Comparison of ENCODE assay signal across 20 cellular contexts in genomic region chr17:48338720-48339119, GRCh38.
DNase-seq lines count a peak whose midpoint lies in the region; ATAC-seq, FAIRE-seq and TF ChIP-seq lines count a peak whose summit lies in the region.
"Had no signal": no experiment of that assay in that cellular context is flagged by ENCODE, and none has a peak within 500 bp of the region (broad histone marks: within the 10 kb centered on the region; RNA-seq: fewer than 3 reads in every experiment).

No MANE protein-coding gene starts in this region.

- TF ChIP-seq CTCF in A549 (IDR thresholded peaks at IDR 0.05): no peak
- TF ChIP-seq CTCF in HEK293 (tag by site-specific recombination; IDR thresholded peaks at IDR 0.05): no peak
- TF ChIP-seq CTCF in Panc1 (IDR thresholded peaks at IDR 0.05): no peak
- TF ChIP-seq CTCF in mesothelial cell of epicardium (IDR thresholded peaks at IDR 0.05; ENCODE audit: unreplicated experiment): no peak
- TF ChIP-seq CTCF in stomach (IDR thresholded peaks at IDR 0.05): no peak

- H3K36me3 ChIP-seq in HEK293 (ENCODE audit: control insufficient read depth in 2 of 2, insufficient read depth in 1 of 2, low read length in 2 of 2) (no peaks in the 10 kb centered on the region), Panc1 (ENCODE audit: control insufficient read depth, insufficient read depth, low read length) (no peaks in the 10 kb centered on the region), stomach (no peaks in the 10 kb centered on the region)
- H3K36me3 ChIP-seq: BLaER1 treated with 17β-estradiol and CSF1 and Interleukin-3, amounts not matched to agents 10 nM and 100 nM had no signal

- peaks cover 4% of the 10 kb centered on the region; the same call in 2 of the 3 replicates for H3K4me1 ChIP-seq in A549
- H3K4me1 ChIP-seq in HEK293 (ENCODE audit: control insufficient read depth, insufficient read depth, low read length): peaks cover 12% of the 10 kb centered on the region; the same call in 1 of the 2 replicates
- H3K4me1 ChIP-seq in Panc1 (ENCODE audit: control insufficient read depth, insufficient read depth, low read length): peaks cover 6% of the 10 kb centered on the region; the same call in 1 of the 2 replicates
- H3K4me1 ChIP-seq in stomach: no peaks in the 10 kb centered on the region
- H3K4me1 ChIP-seq: BLaER1 treated with 17β-estradiol and CSF1 and Interleukin-3, amounts not matched to agents 10 nM and 100 nM; Caco-2 had no signal

- POLR2A ChIA-PET in A549 (lab: Yijun Ruan, JAX): no interaction called here
- POLR2A ChIA-PET in HEK293 (lab: Yijun Ruan, JAX): no interaction called here
- POLR2A ChIA-PET in Panc1 (lab: Charles Lee): no interaction called here
- POLR2A ChIA-PET in activated CD4-positive, alpha-beta T cell treated with anti-CD3 and anti-CD28 coated beads for 36 hours (lab: Charles Lee): no interaction called here

- 39% methylated on average over 2 of the region's 2 CpGs for WGBS in A549 (ENCODE audit: missing lambda C conversion rate)
- WGBS in stomach, 5 donors: 49 to 60% (median 52%) methylated on average over 2 of the region's 2 CpGs

- no peak overlapping the region for H3K4me3 Mint-ChIP-seq in mesothelial cell of epicardium
- no peak overlapping the region for H3K4me3 Mint-ChIP-seq in activated CD4-positive, alpha-beta T cell treated with anti-CD3 and anti-CD28 coated beads for 36 hours
- H3K4me3 Mint-ChIP-seq: B cell, IgD-negative memory B cell had no signal

- no peaks in the 10 kb centered on the region for H3K9me3 ChIP-seq in A549
- no peaks in the 10 kb centered on the region for H3K9me3 ChIP-seq in HEK293 (ENCODE audit: control insufficient read depth, insufficient read depth, low read depth, low read length)
- no peaks in the 10 kb centered on the region for H3K9me3 ChIP-seq in Panc1 (ENCODE audit: control insufficient read depth, insufficient read depth, low read depth, low read length)
- H3K9me3 ChIP-seq in stomach: no peaks in the 10 kb centered on the region
- H3K9me3 ChIP-seq: BLaER1 treated with 17β-estradiol and CSF1 and Interleukin-3, amounts not matched to agents 10 nM and 100 nM; Caco-2 had no signal

- peak; percentile 28 for FAIRE-seq in A549 (lab: Jason Lieb, UNC)
- FAIRE-seq: D721Med, GM12892, HepG2 had no signal

- intact Hi-C loops in Panc1 (cut with micrococcal nuclease; ENCODE audit: unreplicated experiment): loop anchor here (10.0 kb wide), 1 partner anchor 116 kb away; no protein-coding TSS in a partner anchor
- intact Hi-C loops in activated CD4-positive, alpha-beta T cell treated with anti-CD3 and anti-CD28 coated beads for 36 hours (cut with DNase I, micrococcal nuclease): loop anchor here in 1 of 2 experiments (5.0 to 10.0 kb wide), 2 partner anchors 119 to 314 kb away; no protein-coding TSS in a partner anchor
- intact Hi-C loops in stomach (cut with DNase I; ENCODE audit: low total_unique reads): loop anchor here (10.0 kb wide), 1 partner anchor 286 kb away; the partner anchor contains the start of gene HOXB9

- TF ChIP-seq RAD21 in A549 (conservative IDR thresholded peaks at IDR 0.05 in 1 of 2, IDR thresholded peaks at IDR 0.05 in 1 of 2): no peak

- DNase-seq in A549 (ENCODE audit: low read depth in 1 of 2, low spot score in 1 of 2) (no peak), Panc1 (ENCODE audit: low read depth, low spot score) (no peak), mesothelial cell of epicardium (ENCODE audit: low spot score in 2 of 2, unreplicated experiment in 2 of 2) (no peak), stomach (no peak)
- no peak for DNase-seq in activated CD4-positive, alpha-beta T cell treated with anti-CD3 and anti-CD28 coated beads for 36 hours
- DNase-seq in activated CD8-positive, alpha-beta memory T cell treated with anti-CD3 and anti-CD28 coated beads, Interleukin-2, amount 50 U/mL, for 48 hours: no peak
- DNase-seq: 8988T; Caco-2; CD4-positive, CD25-positive, alpha-beta regulatory T cell; GDM1; GM23248; H7 had no signal

- no peak overlapping the region for H3K4me3 ChIP-seq in A549
- no peak overlapping the region for H3K4me3 ChIP-seq in HEK293 (ENCODE audit: low read depth, low read length)
- no peak overlapping the region for H3K4me3 ChIP-seq in Panc1 (ENCODE audit: low read depth in 2 of 2, low read length in 2 of 2)
- no peak overlapping the region for H3K4me3 ChIP-seq in stomach
- H3K4me3 ChIP-seq: BLaER1 treated with 17β-estradiol and CSF1 and Interleukin-3, amounts not matched to agents 10 nM and 100 nM; GM23248 had no signal

- no peaks in the 10 kb centered on the region for H3K9me3 Mint-ChIP-seq in mesothelial cell of epicardium
- H3K9me3 Mint-ChIP-seq in activated CD4-positive, alpha-beta T cell treated with anti-CD3 and anti-CD28 coated beads for 36 hours (ENCODE audit: low read depth): no peaks in the 10 kb centered on the region
- H3K9me3 Mint-ChIP-seq: CD4-positive, CD25-positive, alpha-beta regulatory T cell; IgD-negative memory B cell had no signal

- no peaks in the 10 kb centered on the region for H3K36me3 Mint-ChIP-seq in mesothelial cell of epicardium
- H3K36me3 Mint-ChIP-seq in activated CD4-positive, alpha-beta T cell treated with anti-CD3 and anti-CD28 coated beads for 36 hours (ENCODE audit: low read depth): peaks cover 8% of the 10 kb centered on the region
- H3K36me3 Mint-ChIP-seq: IgD-negative memory B cell had no signal

- H3K27ac ChIP-seq in A549 (no peak overlapping the region), HEK293 (ENCODE audit: extremely low read depth, low read depth, low read length) (no peak overlapping the region), Panc1 (ENCODE audit: low read length) (peak overlapping the region; percentile 29; the same call in 1 of the 2 replicates), stomach (no peak overlapping the region)
- H3K27ac ChIP-seq: BLaER1 treated with 17β-estradiol and CSF1 and Interleukin-3, amounts not matched to agents 10 nM and 100 nM; GM23248 had no signal

- TF ChIP-seq POLR2A in A549 (IDR thresholded peaks at IDR 0.05; ENCODE audit: low read length) (no peak), stomach (IDR thresholded peaks at IDR 0.05) (no peak)

- H3K27me3 Mint-ChIP-seq in mesothelial cell of epicardium (ENCODE audit: low read depth): no peaks in the 10 kb centered on the region
- no peaks in the 10 kb centered on the region for H3K27me3 Mint-ChIP-seq in activated CD4-positive, alpha-beta T cell treated with anti-CD3 and anti-CD28 coated beads for 36 hours
- H3K27me3 Mint-ChIP-seq: B cell; CD4-positive, CD25-positive, alpha-beta regulatory T cell had no signal

- CTCF ChIA-PET in A549 (lab: Yijun Ruan, JAX) (interaction anchor here (0.9 to 4.9 kb wide), 10 partner anchors 12 to 313 kb away, joined by 3 to 48 read pairs (median 3); partner anchors contain the start of gene HOXB3), HEK293 (lab: Yijun Ruan, JAX) (interaction anchor here (0.6 to 4.8 kb wide), 10 partner anchors 13 to 279 kb away, joined by 3 to 37 read pairs (median 9); partner anchors contain the start of gene HOXB5), Panc1 (lab: Charles Lee) (no interaction called here)
- CTCF ChIA-PET in activated CD4-positive, alpha-beta T cell treated with anti-CD3 and anti-CD28 coated beads for 36 hours (lab: Charles Lee): interaction anchor here (1.0 to 5.9 kb wide), 5 partner anchors 12 to 254 kb away, joined by 3 to 58 read pairs (median 5); no protein-coding TSS in a partner anchor

- no peak overlapping the region for H3K4me2 ChIP-seq in A549
- H3K4me2 ChIP-seq: BLaER1 treated with 17β-estradiol and CSF1 and Interleukin-3, amounts not matched to agents 10 nM and 100 nM had no signal

- in situ Hi-C loops in Panc1 (cut with HindIII; ENCODE audit: low pct_unique_long_range_greater_than_20kb, low sequenced_read_pairs): no loop called here

- peaks cover 59% of the 10 kb centered on the region for H3K4me1 Mint-ChIP-seq in mesothelial cell of epicardium
- peaks cover 5% of the 10 kb centered on the region for H3K4me1 Mint-ChIP-seq in activated CD4-positive, alpha-beta T cell treated with anti-CD3 and anti-CD28 coated beads for 36 hours
- H3K4me1 Mint-ChIP-seq: B cell, IgD-negative memory B cell had no signal

- H3K27me3 ChIP-seq in Panc1 (ENCODE audit: control insufficient read depth, insufficient read depth, low read length) (no peaks in the 10 kb centered on the region), stomach (peaks cover 0 to 66% (median 23%) of the 10 kb centered on the region in 3 donors)

- peak overlapping the region; percentile 68 for H3K27ac Mint-ChIP-seq in mesothelial cell of epicardium
- H3K27ac Mint-ChIP-seq in activated CD4-positive, alpha-beta T cell treated with anti-CD3 and anti-CD28 coated beads for 36 hours: no peak overlapping the region
- H3K27ac Mint-ChIP-seq: B cell, IgD-negative memory B cell had no signal

- BruUV-seq in Panc1 (replicated peaks; lab: Mats Ljungman, UMichigan): no TSS peak

- no peak for ATAC-seq in A549
- no peak for ATAC-seq in Panc1
- no peak for ATAC-seq in activated CD4-positive, alpha-beta T cell treated with anti-CD3 and anti-CD28 coated beads for 36 hours
- ATAC-seq: HCT116, HepG2 had no signal

- TF ChIP-seq EP300 in A549 (IDR thresholded peaks at IDR 0.05) (no peak), stomach (IDR thresholded peaks at IDR 0.05) (no peak)

TF ChIP-seq in A549, 52 proteins besides CTCF, POLR2A, EP300 and RAD21 (continues in another document):
- no peak for TF ChIP-seq RNF2 (IDR thresholded peaks at IDR 0.05; ENCODE audit: borderline replicate concordance, low read depth)
- no peak for TF ChIP-seq FOXS1 (CRISPR knock-in tag; IDR thresholded peaks at IDR 0.05)

TF ChIP-seq in HEK293, 187 proteins besides CTCF, POLR2A, EP300 and RAD21:
- no peak for TF ChIP-seq ZNF701 (tag by site-specific recombination; IDR thresholded peaks at IDR 0.05)
- TF ChIP-seq GFI1B (tag by site-specific recombination; IDR thresholded peaks at IDR 0.05): 0 out of 2 replicates have a peak, but pooled peaks have one; percentile 43
